Comparison of ENCODE assay signal across 8 cellular contexts in genomic region chr17:40319651-40320550, GRCh38. TPM values are rescaled to one million over a fixed set of nuclear protein-coding genes. Genes with fewer than 3 reads are reported as not detected.
DNase-seq lines count a peak whose midpoint lies in the region; ATAC-seq and TF ChIP-seq lines count a peak whose summit lies in the region.

No MANE protein-coding gene starts in this region.

- peak overlapping the region; percentile 87 to 99 for H3K27ac Mint-ChIP-seq in activated naive CD4-positive, alpha-beta T cell treated with anti-CD3 and anti-CD28 coated beads, Interleukin-2, amount 50 U/mL, for 72 hours

- DNase-seq in cardiac septum (ENCODE audit: low spot score) (peak; percentile 82), left cardiac atrium (no peak), lung (ENCODE audit: low spot score) (peak; percentile 40), globus pallidus (ENCODE audit: low spot score) (no peak)
- peak in 1 of 2 donors; percentile 84 for DNase-seq in activated naive CD4-positive, alpha-beta T cell treated with anti-CD3 and anti-CD28 coated beads, Interleukin-2, amount 50 U/mL, for 72 hours (ENCODE audit: low spot score in 2 of 2)
- peak; percentile 49 to 81 (median 66) for DNase-seq in stimulated activated naive CD4-positive, alpha-beta T cell (lab: John Stamatoyannopoulos, UW)

- no peaks in the 10 kb centered on the region for H3K27me3 ChIP-seq in lung (ENCODE audit: control insufficient read depth, insufficient read depth)

- H3K27ac ChIP-seq in lung (ENCODE audit: low read depth in 1 of 2, low read length in 1 of 2), result peak overlapping the region; percentile 87 to 98

- no peak for TF ChIP-seq CTCF in lung (IDR thresholded peaks at IDR 0.05; ENCODE audit: control extremely low read depth, extremely low read depth)

- H3K4me3 ChIP-seq in lung, result peak overlapping the region; percentile 14

- intact Hi-C loops in cardiac septum (cut with DNase I) (no loop called here), left cardiac atrium (cut with DNase I) (no loop called here)

- peaks cover 0 to 9% of the 10 kb centered on the region in 2 donors for H3K36me3 Mint-ChIP-seq in activated naive CD4-positive, alpha-beta T cell treated with anti-CD3 and anti-CD28 coated beads, Interleukin-2, amount 50 U/mL, for 72 hours

- 27 to 45% methylated on average over 11 of the region's 11 CpGs for WGBS in lung, 2 donors

- H3K36me3 ChIP-seq in lung (ENCODE audit: control insufficient read depth in 2 of 2, insufficient read depth in 2 of 2, low read length in 2 of 2), result peaks cover 0 to 3% of the 10 kb centered on the region in 2 donors

- no peaks in the 10 kb centered on the region for H3K9me3 Mint-ChIP-seq in activated naive CD4-positive, alpha-beta T cell treated with anti-CD3 and anti-CD28 coated beads, Interleukin-2, amount 50 U/mL, for 72 hours

- no peak for ATAC-seq in left cardiac atrium
- ATAC-seq in activated naive CD4-positive, alpha-beta T cell treated with anti-CD3 and anti-CD28 coated beads, Interleukin-2, amount 50 U/mL, for 72 hours, result no peak
- ATAC-seq in lung (ENCODE audit: insufficient read depth, low FRiP score), result no peak
- ATAC-seq in GM19397 (IDR thresholded peaks at IDR 0.05; ENCODE audit: unreplicated experiment), result no peak
- ATAC-seq in GM21367 (IDR thresholded peaks at IDR 0.05; ENCODE audit: unreplicated experiment), result no peak

- no peaks in the 10 kb centered on the region for H3K9me3 ChIP-seq in lung (ENCODE audit: control insufficient read depth in 2 of 2, insufficient read depth in 1 of 2, low read length in 1 of 2)

- H3K4me1 ChIP-seq in lung (ENCODE audit: control insufficient read depth in 2 of 2, insufficient read depth in 2 of 2, low read length in 2 of 2), result peaks cover 43 to 63% of the 10 kb centered on the region in 2 donors

RNA-seq across cellular contexts. Expression of gene RARA, which starts 10.9 kb away (rescaled TPM):
- 30.7 TPM for total RNA-seq in cardiac septum
- total RNA-seq in left cardiac atrium, result 10 to 100 TPM; 23.3 to 43.8 TPM
- 10 to 100 TPM; 21.0 to 23.0 TPM for total RNA-seq in activated naive CD4-positive, alpha-beta T cell treated with anti-CD3 and anti-CD28 coated beads, Interleukin-2, amount 50 U/mL, for 72 hours
- 10 to 100 TPM; 36.4 to 75.3 TPM for total RNA-seq in lung
- polyA plus RNA-seq in lung, result 10 to 100 TPM; 49.8 to 51.7 TPM

RNA-seq across cellular contexts. Expression of gene CDC6, which starts 32.2 kb away (rescaled TPM):
- total RNA-seq in cardiac septum, result 0.75 TPM
- total RNA-seq in left cardiac atrium, result 1 to 10 TPM; 1.3 to 1.9 TPM
- 10 to 100 TPM; 81.8 to 86.7 TPM for total RNA-seq in activated naive CD4-positive, alpha-beta T cell treated with anti-CD3 and anti-CD28 coated beads, Interleukin-2, amount 50 U/mL, for 72 hours
- total RNA-seq in lung, result 1 to 10 TPM; 5.5 to 5.7 TPM
- 1 to 10 TPM; 3.3 to 6.0 TPM for polyA plus RNA-seq in lung

RNA-seq across cellular contexts. Expression of gene GJD3, which starts 44.6 kb away (rescaled TPM):
- 2.6 TPM for total RNA-seq in cardiac septum
- total RNA-seq in left cardiac atrium, result 1 to 10 TPM; 1.2 to 1.3 TPM
- total RNA-seq in activated naive CD4-positive, alpha-beta T cell treated with anti-CD3 and anti-CD28 coated beads, Interleukin-2, amount 50 U/mL, for 72 hours, result not detected
- 1 to 10 TPM in 1 of 2 donors, not detected in 1; 3.6 TPM for total RNA-seq in lung
- polyA plus RNA-seq in lung, result 1 to 10 TPM in 1 of 2 donors, under 1 TPM in 1; 0.53 to 1.4 TPM

Comparison
In these comparisons a context has a peak if more than half of its experiments do, and no peak if none do; other contexts are left out.
1. DNase-seq: peak in cardiac septum (single experiment), lung (single experiment) and stimulated activated naive CD4-positive, alpha-beta T cell (6 of 6); none in left cardiac atrium (single experiment) and globus pallidus (single experiment).
2. RNA of gene CDC6, which starts 32.2 kb away (total RNA-seq): 81.8 to 86.7 TPM in activated naive CD4-positive, alpha-beta T cell treated with anti-CD3 and anti-CD28 coated beads, Interleukin-2, amount 50 U/mL, for 72 hours; 5.5 to 5.7 TPM in lung, 1.3 to 1.9 TPM in left cardiac atrium and 0.75 TPM in cardiac septum (single experiment); every median in the first group is over 10 times any median in the second.